1 cellular context compared by ENCODE assay signal in the genomic region with DNA sequence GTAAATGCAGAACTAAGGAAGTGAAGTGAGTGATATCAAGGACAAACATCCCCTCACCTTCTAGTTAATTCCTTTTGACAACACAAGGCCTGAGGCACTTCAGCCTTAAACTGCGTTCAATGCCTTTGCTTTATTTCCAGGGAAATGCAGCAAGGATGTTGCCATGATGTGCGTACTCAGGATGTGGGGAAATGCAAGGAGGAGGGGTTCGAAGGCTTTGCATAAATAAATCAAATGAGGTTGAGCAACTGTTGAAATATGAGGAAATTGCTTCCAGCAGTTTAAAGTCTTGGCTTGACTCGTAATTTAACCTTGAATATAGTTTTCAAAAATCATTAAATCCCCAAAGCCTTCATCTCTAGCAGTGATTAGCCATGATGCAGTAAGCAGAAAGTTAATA.
A peak's percentile ranks its signal among the peaks of the same experiment; 100 is the strongest.
TF ChIP-seq lines count a peak whose summit lies in the region.

No MANE protein-coding gene starts in this region.

TF ChIP-seq in IMR-90, 13 proteins besides CTCF, POLR2A, EP300 and RAD21 (continued from another document):
- TF ChIP-seq CEBPB (IDR thresholded peaks at IDR 0.05; ENCODE audit: low read depth, low read length) (peak; percentile 84), NFE2L2 (IDR thresholded peaks at IDR 0.05; ENCODE audit: low read depth, low read length) (no peak)
